In the genomic region with DNA sequence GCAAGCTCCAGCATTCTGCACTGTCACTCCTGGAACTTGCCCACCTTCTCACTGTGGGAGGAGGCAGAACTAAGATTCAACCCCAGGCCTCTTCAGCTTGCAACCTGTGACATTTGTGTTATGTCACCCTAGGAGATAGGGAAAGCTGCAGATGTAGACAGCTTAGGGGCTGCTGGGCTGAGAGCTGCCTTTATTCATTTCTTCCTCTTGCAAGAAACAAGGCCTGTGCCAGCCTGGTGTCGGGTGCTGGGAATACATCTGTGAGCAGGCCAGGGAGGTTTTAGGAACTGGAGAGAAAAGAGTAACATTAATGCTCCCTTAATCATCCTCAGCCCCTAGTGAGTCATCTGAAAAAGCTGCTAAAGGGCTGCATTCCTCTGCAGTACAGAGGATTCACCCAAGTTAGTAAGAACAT, we compare ENCODE assay signal across 8 cellular contexts.
DNase-seq lines count a peak whose midpoint lies in the region; ATAC-seq, FAIRE-seq and TF ChIP-seq lines count a peak whose summit lies in the region.

No MANE protein-coding gene starts in this region.

- no peak overlapping the region for H3K23ac ChIP-seq in H9 (ENCODE audit: insufficient read length, low read depth, low read length)

- peaks cover 0 to 4% (median 0%) of the 10 kb centered on the region in 3 experiments; a peak in 2 of 7 replicates for H3K36me3 Mint-ChIP-seq in H9 (ENCODE audit: insufficient read depth in 1 of 3, low read depth in 3 of 3)

- WGBS in H9 (ENCODE audit: extremely low coverage, insufficient read length, low lambda C conversion rate): no CpG with 5 or more reads among the region's 1 CpG
- WGBS in right cardiac atrium: 68% methylated on average over 1 of the region's 1 CpG

- H2BK5ac ChIP-seq in H9 (ENCODE audit: insufficient read length, low read length): no peak overlapping the region

- H3K14ac ChIP-seq in H9 (ENCODE audit: insufficient read depth, low read length): peak overlapping the region; percentile 16; the same call in 1 of the 2 replicates

- H3K18ac ChIP-seq in H9 (ENCODE audit: insufficient read length, low read depth, low read length): peak overlapping the region; percentile 74

- H3K4ac ChIP-seq in H9 (ENCODE audit: low read depth, low read length): no peak overlapping the region

- DNase-seq in H9: peak; percentile 55
- peak; percentile 71 for DNase-seq in astrocyte of the cerebellum (ENCODE audit: low read depth)
- peak in 1 of 3 donors; percentile 55 for DNase-seq in right cardiac atrium
- DNase-seq in activated CD8-positive, alpha-beta memory T cell treated with anti-CD3 and anti-CD28 coated beads, Interleukin-2, amount 50 U/mL, for 48 hours: no peak
- DNase-seq in kidney: no peak
- no peak for DNase-seq in NCI-H1105 (lab: John Stamatoyannopoulos, UW)

- no peak overlapping the region for H2BK20ac ChIP-seq in H9 (ENCODE audit: low read depth, low read length, poor library complexity, severe bottlenecking)

- no peak overlapping the region for H2AFZ ChIP-seq in H9 (ENCODE audit: low read length)

- in situ Hi-C loops in astrocyte of the cerebellum (cut with HindIII; ENCODE audit: low sequenced_read_pairs): no loop called here

- H3K36me3 ChIP-seq in skeletal muscle tissue (ENCODE audit: control insufficient read depth in 3 of 3, insufficient read depth in 3 of 3, low read length in 3 of 3) (no peaks in the 10 kb centered on the region), kidney (ENCODE audit: control insufficient read depth in 1 of 2, insufficient read depth in 2 of 2, low read length in 2 of 2) (no peaks in the 10 kb centered on the region)

- H3K4me3 ChIP-seq in astrocyte of the cerebellum (ENCODE audit: low read depth, low read length) (no peak overlapping the region), right cardiac atrium (ENCODE audit: low read length) (no peak overlapping the region), skeletal muscle tissue (ENCODE audit: low read length in 3 of 3) (no peak overlapping the region), kidney (ENCODE audit: low read length in 2 of 2) (no peak overlapping the region)

- H3K23me2 ChIP-seq in H9 (ENCODE audit: insufficient read length, low read depth, low read length, poor library complexity, severe bottlenecking): no peaks in the 10 kb centered on the region

- H3K27me3 ChIP-seq in H9 (ENCODE audit: insufficient read depth, low read length) (no peaks in the 10 kb centered on the region), right cardiac atrium (ENCODE audit: control insufficient read depth, insufficient read depth) (no peaks in the 10 kb centered on the region), skeletal muscle tissue (ENCODE audit: control insufficient read depth in 3 of 3, insufficient read depth in 3 of 3, low read length in 3 of 3) (no peaks in the 10 kb centered on the region)

- no peak overlapping the region for H3T11ph ChIP-seq in H9 (ENCODE audit: low read length)

- H4K8ac ChIP-seq in H9 (replicated peaks; ENCODE audit: insufficient read length, low read depth, low read length): no peak overlapping the region

- peak; percentile 19 to 68 for ATAC-seq in right cardiac atrium
- no peak for ATAC-seq in HG03354 (IDR thresholded peaks at IDR 0.05; ENCODE audit: poor library complexity, severe bottlenecking, unreplicated experiment)

- H2BK15ac ChIP-seq in H9 (ENCODE audit: low read depth, low read length): no peak overlapping the region

- H3K4me1 ChIP-seq in H9 (ENCODE audit: insufficient read depth, low read length) (peaks cover 9% of the 10 kb centered on the region; the same call in 1 of the 2 replicates), right cardiac atrium (ENCODE audit: control insufficient read depth, insufficient read depth, low read length) (peaks cover 3% of the 10 kb centered on the region), skeletal muscle tissue (ENCODE audit: control insufficient read depth in 3 of 3, insufficient read depth in 3 of 3, low read length in 3 of 3) (peaks cover 16 to 22% (median 17%) of the 10 kb centered on the region in 3 donors), kidney (ENCODE audit: control insufficient read depth in 1 of 2, insufficient read depth in 1 of 2, low read depth in 1 of 2, low read length in 2 of 2) (no peaks in the 10 kb centered on the region)

- no peak overlapping the region for H3K27ac ChIP-seq in H9 (ENCODE audit: insufficient read length, low read depth, low read length)
- no peak overlapping the region for H3K27ac ChIP-seq in right cardiac atrium (ENCODE audit: low read length)
- peak overlapping the region; percentile 47 for H3K27ac ChIP-seq in skeletal muscle tissue (ENCODE audit: low read depth, low read length)
- H3K27ac ChIP-seq in kidney (ENCODE audit: low read depth in 2 of 2, low read length in 2 of 2): no peak overlapping the region

- peaks cover 24% of the 10 kb centered on the region for H3K27me3 Mint-ChIP-seq in H9 (ENCODE audit: low read depth)

- no peaks in the 10 kb centered on the region; a peak in 1 of 5 replicates for H3K9me3 Mint-ChIP-seq in H9

- peak overlapping the region; percentile 5 to 77 (median 59); a peak in 3 of 7 replicates for H3K27ac Mint-ChIP-seq in H9

- no peak overlapping the region for H2AK5ac ChIP-seq in H9 (ENCODE audit: insufficient read length, low read length)

- intact Hi-C loops in right cardiac atrium (cut with DNase I) (no loop called here), kidney (cut with DNase I) (no loop called here)

- H2BK120ac ChIP-seq in H9 (ENCODE audit: low read depth, low read length, poor library complexity, severe bottlenecking): no peak overlapping the region

- peak overlapping the region; percentile 47 for H2BK12ac ChIP-seq in H9 (ENCODE audit: insufficient read length, low read depth, low read length)

- H4K91ac ChIP-seq in H9 (ENCODE audit: insufficient read length, low read depth, low read length): no peak overlapping the region

- H3K79me2 ChIP-seq in H9 (ENCODE audit: insufficient read depth, low read length): no peaks in the 10 kb centered on the region

- peaks cover 42 to 58% of the 10 kb centered on the region in 2 experiments for H3K4me1 Mint-ChIP-seq in H9

- peaks cover 2% of the 10 kb centered on the region for H4K20me1 ChIP-seq in H9 (ENCODE audit: control insufficient read depth, insufficient read depth, insufficient read length)

- no peak overlapping the region for H3K9ac ChIP-seq in H9 (ENCODE audit: extremely low read depth, insufficient read length, low read length)
- no peak overlapping the region for H3K9ac ChIP-seq in skeletal muscle tissue (ENCODE audit: low read depth in 1 of 3, low read length in 3 of 3)
- no peak overlapping the region for H3K9ac ChIP-seq in kidney (ENCODE audit: low read length in 2 of 2)

- H3K4me3 Mint-ChIP-seq in H9: no peak overlapping the region; a peak in 1 of 5 replicates

- H3K56ac ChIP-seq in H9 (ENCODE audit: insufficient read length, low read depth, low read length): no peak overlapping the region

- no peak; the same call in 2 of the 3 replicates for TF ChIP-seq CTCF in H9 (conservative IDR thresholded peaks at IDR 0.05)
- TF ChIP-seq CTCF in astrocyte of the cerebellum (IDR thresholded peaks at IDR 0.05; ENCODE audit: low read depth, low read length, missing control alignments): no peak
- TF ChIP-seq CTCF in kidney (IDR thresholded peaks at IDR 0.05; ENCODE audit: borderline replicate concordance, extremely low read depth, insufficient read depth): no peak

- no peaks in the 10 kb centered on the region for H3K79me1 ChIP-seq in H9 (ENCODE audit: insufficient read depth, low read depth, low read length, poor library complexity, severe bottlenecking)

- H3K9me3 ChIP-seq in H9 (ENCODE audit: control insufficient read depth, low read depth, low read length): no peaks in the 10 kb centered on the region
- H3K9me3 ChIP-seq in right cardiac atrium (ENCODE audit: control insufficient read depth, low read length): no peaks in the 10 kb centered on the region
- no peaks in the 10 kb centered on the region for H3K9me3 ChIP-seq in skeletal muscle tissue (ENCODE audit: control insufficient read depth in 3 of 3, low read length in 3 of 3)
- no peaks in the 10 kb centered on the region for H3K9me3 ChIP-seq in kidney (ENCODE audit: control insufficient read depth in 1 of 2, low read length in 2 of 2)

- FAIRE-seq in kidney (lab: Jason Lieb, UNC): no peak

- H3K4me2 ChIP-seq in H9 (ENCODE audit: insufficient read depth, insufficient read length, low read length): no peak overlapping the region

- no peak overlapping the region for H4K5ac ChIP-seq in H9 (ENCODE audit: insufficient read length, low read depth, low read length)

Comparison
In these comparisons a context has a peak if more than half of its experiments do, and no peak if none do; other contexts are left out.
1. DNase-seq: peak in H9 (single experiment) and astrocyte of the cerebellum (single experiment); none in activated CD8-positive, alpha-beta memory T cell treated with anti-CD3 and anti-CD28 coated beads, Interleukin-2, amount 50 U/mL, for 48 hours (single experiment), kidney (single experiment) and NCI-H1105 (single experiment).